24 cellular contexts compared by ENCODE assay signal in the genomic region with DNA sequence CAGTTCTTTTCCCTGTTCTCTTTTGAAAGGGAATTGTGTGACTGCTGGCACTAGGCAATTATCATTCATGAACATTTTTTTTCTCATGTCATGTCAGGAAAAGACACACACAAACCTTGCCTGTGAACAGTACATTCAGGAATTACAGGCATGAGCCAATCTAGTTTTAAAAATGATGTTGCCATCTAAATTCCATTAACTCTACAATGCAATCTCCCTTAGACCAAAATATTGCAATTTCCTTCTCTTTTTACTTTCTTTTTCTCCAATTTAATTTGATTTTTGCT.
"Had no signal": no experiment of that assay in that cellular context is flagged by ENCODE, and none has a peak within 500 bp of the region (broad histone marks: within the 10 kb centered on the region; RNA-seq: fewer than 3 reads in every experiment).

No MANE protein-coding gene starts in this region.

- H3K4me2 ChIP-seq: neural progenitor cell had no signal

- H3K27me3 ChIP-seq: left lung, neural progenitor cell, ovary, upper lobe of right lung, uterus had no signal

- H3K9me3 ChIP-seq: heart right ventricle, left lung, mucosa of descending colon, ovary, psoas muscle, spleen, thoracic aorta, transverse colon, upper lobe of right lung, uterus had no signal

- H3K36me3 ChIP-seq: heart right ventricle, left lung, neural progenitor cell, ovary, spleen, thoracic aorta, transverse colon, upper lobe of right lung, uterus had no signal

- H3K27ac ChIP-seq: heart right ventricle, left lung, neural progenitor cell, ovary, psoas muscle, skin epidermis, spleen, thoracic aorta, transverse colon, upper lobe of right lung, uterus had no signal

- DNase-seq: cortex of kidney; effector memory CD8-positive, alpha-beta T cell; foreskin melanocyte; glutamatergic neuron; heart right ventricle; hippocampal formation; left lung; mesenchymal stem cell; mucosa of descending colon; naive B cell; ovary; posterior cingulate gyrus; psoas muscle; right cardiac atrium; spleen; stimulated activated CD4-positive, alpha-beta T cell treated with anti-CD3 and anti-CD28 coated beads, Interleukin-4, amount 100 ng/mL, for 4 hours; stimulated activated naive CD8-positive, alpha-beta T cell treated with anti-CD3 and anti-CD28 coated beads, Interleukin-15, Interleukin-2, amounts not matched to agents 100 U/mL and 50 U/mL, for 24 hours; transverse colon; upper lobe of right lung; uterus had no signal

- H3K4me3 ChIP-seq: heart right ventricle, left lung, mucosa of descending colon, neural progenitor cell, ovary, psoas muscle, skin epidermis, spleen, thoracic aorta, transverse colon, upper lobe of right lung, uterus had no signal

- H2AFZ ChIP-seq: neural progenitor cell had no signal

- ATAC-seq: effector memory CD8-positive, alpha-beta T cell; heart right ventricle; left lung; mucosa of descending colon; natural killer cell treated with Interleukin-12 subunit alpha and Interleukin-12 subunit beta and Interleukin-15 and Interleukin-18, amount 100 ng/mL, for 72 hours; psoas muscle; stimulated activated naive CD8-positive, alpha-beta T cell treated with anti-CD3 and anti-CD28 coated beads, Interleukin-15, Interleukin-2, amounts not matched to agents 100 U/mL and 50 U/mL, for 24 hours; upper lobe of right lung had no signal

- H3K4me1 ChIP-seq: heart right ventricle, left lung, neural progenitor cell, psoas muscle, spleen, transverse colon, uterus had no signal

- H3K9ac ChIP-seq: neural progenitor cell had no signal
